ENCODE assay signal across 8 cellular contexts in the genomic region with DNA sequence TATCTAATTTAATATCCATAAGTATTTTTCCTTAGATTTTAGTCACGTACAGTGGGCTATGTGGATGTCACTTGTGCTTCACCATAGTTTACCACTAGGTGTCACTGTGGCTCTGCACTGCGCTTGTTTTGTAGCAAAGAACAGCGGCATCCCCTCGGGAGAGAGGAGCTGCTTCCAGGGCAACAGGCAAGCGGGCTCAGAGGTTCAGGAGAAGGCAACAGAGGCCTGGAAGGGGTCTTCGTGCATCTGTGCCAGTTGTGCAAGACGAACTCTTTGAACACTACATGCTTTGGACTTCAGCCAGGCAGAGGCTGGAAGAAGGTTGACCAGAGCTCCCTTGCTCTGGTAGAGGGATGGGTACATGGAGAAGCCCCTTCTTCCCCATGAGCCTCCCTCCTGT. TPM values are rescaled to one million over a fixed set of nuclear protein-coding genes. Genes with fewer than 3 reads are reported as not detected.
A peak's percentile ranks its signal among the peaks of the same experiment; 100 is the strongest.
DNase-seq lines count a peak whose midpoint lies in the region; ATAC-seq and TF ChIP-seq lines count a peak whose summit lies in the region.

No MANE protein-coding gene starts in this region.

- peak; percentile 66 for ATAC-seq in RWPE2 (ENCODE audit: low read depth)

- no peak overlapping the region for H3K27ac ChIP-seq in RWPE2 (ENCODE audit: poor library complexity, severe bottlenecking)
- no peak overlapping the region for H3K27ac ChIP-seq in tibial artery

- H3K4me1 ChIP-seq in RWPE2 (ENCODE audit: insufficient read depth, poor library complexity, severe bottlenecking): peaks cover 9% of the 10 kb centered on the region
- H3K4me1 ChIP-seq in tibial artery: peaks cover 0 to 3% (median 1%) of the 10 kb centered on the region in 4 donors

- intact Hi-C loops in tibial artery (cut with DNase I; ENCODE audit: low total_unique reads): loop anchor here (5.0 kb wide), 2 partner anchors 187 to 442 kb away; no protein-coding TSS in a partner anchor

- H3K4me3 ChIP-seq in LNCaP clone FGC (ENCODE audit: low read depth, low read length) (no peak overlapping the region), RWPE2 (ENCODE audit: severe bottlenecking) (no peak overlapping the region), fibroblast of the aortic adventitia (ENCODE audit: low read depth, low read length) (no peak overlapping the region), tibial artery (no peak overlapping the region)

- H3K9me3 ChIP-seq in RWPE2 (ENCODE audit: severe bottlenecking) (no peaks in the 10 kb centered on the region), tibial artery (no peaks in the 10 kb centered on the region)

- no peaks in the 10 kb centered on the region for H3K27me3 ChIP-seq in RWPE2 (ENCODE audit: insufficient read depth, poor library complexity, severe bottlenecking)
- H3K27me3 ChIP-seq in tibial artery: no peaks in the 10 kb centered on the region

- TF ChIP-seq CTCF in LNCaP clone FGC (IDR thresholded peaks at IDR 0.05; ENCODE audit: control insufficient read depth, extremely low read depth, insufficient read depth): peak; percentile 91
- peak; percentile 97 for TF ChIP-seq CTCF in RWPE2 (IDR thresholded peaks at IDR 0.05; ENCODE audit: poor library complexity, severe bottlenecking)
- peak; percentile 94 for TF ChIP-seq CTCF in fibroblast of the aortic adventitia (IDR thresholded peaks at IDR 0.05; ENCODE audit: insufficient read depth, low read length)
- TF ChIP-seq CTCF in tibial artery (IDR thresholded peaks at IDR 0.05): peak; percentile 90 to 97

- peaks cover 46% of the 10 kb centered on the region for H3K36me3 ChIP-seq in RWPE2 (ENCODE audit: low read depth)
- H3K36me3 ChIP-seq in tibial artery: peaks cover 0 to 8% (median 0%) of the 10 kb centered on the region in 3 donors

- DNase-seq in NCI-H2081 (lab: John Stamatoyannopoulos, UW) (peak; percentile 85 to 86), NCI-H2081 treated with DMSO at 0.1 percent for 48 hours (lab: John Stamatoyannopoulos, UW) (no peak), LNCaP clone FGC (ENCODE audit: low read depth) (no peak), RWPE2 (ENCODE audit: low spot score) (no peak), activated T-helper 1 cell treated with Interleukin-2 at 50 U/mL for 16 hours (ENCODE audit: low read depth) (peak; percentile 39), fibroblast of the aortic adventitia (ENCODE audit: low read depth) (peak; percentile 92), nucleus accumbens (lab: John Stamatoyannopoulos, UW) (peak in 48 of 56 donors; percentile 14 to 87 (median 58)), tibial artery (peak; percentile 70 to 78)

RNA-seq across cellular contexts. Expression of a gene that starts 20.6 kb away (rescaled TPM):
- total RNA-seq in fibroblast of the aortic adventitia (ENCODE audit: low replicate concordance): 16.4 and 29.5 TPM in 2 replicates

RNA-seq across cellular contexts. Expression of a gene that starts 51.4 kb away (rescaled TPM):
- 16.9 and 24.3 TPM in 2 replicates for total RNA-seq in fibroblast of the aortic adventitia (ENCODE audit: low replicate concordance)

Comparison
In these comparisons a context has a peak if more than half of its experiments do, and no peak if none do; other contexts are left out.
1. DNase-seq: peak in NCI-H2081 (2 of 2), activated T-helper 1 cell treated with Interleukin-2 at 50 U/mL for 16 hours (single experiment), fibroblast of the aortic adventitia (single experiment), nucleus accumbens (48 of 56) and tibial artery (2 of 2); none in NCI-H2081 treated with DMSO at 0.1 percent for 48 hours (single experiment), LNCaP clone FGC (single experiment) and RWPE2 (single experiment).
2. Peak in every context shown above with its lines, with median percentiles within 50 percentile points of each other: CTCF ChIP-seq.